Comparison of ENCODE assay signal across 8 cellular contexts in the genomic region with DNA sequence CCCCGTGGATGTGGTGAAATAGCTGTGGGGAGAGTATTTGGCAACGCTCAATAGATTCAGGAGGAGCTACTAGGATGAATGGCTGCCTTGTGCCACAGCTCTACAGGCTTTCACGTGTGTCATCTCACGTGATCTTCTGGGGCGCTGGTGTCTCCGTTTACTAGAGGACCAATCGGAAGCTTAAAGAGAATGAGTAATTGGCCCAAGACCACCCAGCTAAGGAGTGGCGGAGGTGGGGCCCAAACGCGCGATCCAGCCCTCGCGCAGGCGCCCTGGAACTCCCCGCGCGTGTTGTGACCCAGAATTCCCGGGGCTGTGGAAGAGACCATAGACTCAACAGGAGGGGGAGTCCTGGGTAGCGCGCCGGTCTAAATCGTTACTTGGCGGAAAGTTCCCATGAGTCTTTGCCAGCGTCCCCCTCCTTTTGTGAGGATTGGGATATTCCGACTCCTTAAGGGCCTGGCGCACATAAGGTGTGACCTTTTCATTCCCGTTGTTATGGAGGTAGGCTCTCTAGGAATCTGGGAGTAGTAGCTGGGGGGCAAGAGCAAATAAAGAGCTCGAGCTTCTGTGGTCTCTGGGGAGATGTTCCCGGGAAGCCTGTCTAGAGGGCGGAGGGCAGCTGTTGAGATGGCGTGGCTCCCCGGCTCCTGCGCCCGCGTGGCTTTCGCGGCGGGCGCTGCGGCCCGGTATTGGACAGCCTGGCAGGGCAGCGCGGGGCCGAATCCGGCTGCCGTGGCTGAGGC. TPM values are rescaled to one million over a fixed set of nuclear protein-coding genes. Genes with fewer than 3 reads are reported as not detected.
DNase-seq lines count a peak whose midpoint lies in the region; ATAC-seq and TF ChIP-seq lines count a peak whose summit lies in the region.

No MANE protein-coding gene starts in this region.

- ATAC-seq in CD4-positive, CD25-positive, alpha-beta regulatory T cell (ENCODE audit: low read depth in 2 of 2): peak; percentile 86
- ATAC-seq in GM19438 (IDR thresholded peaks at IDR 0.05; ENCODE audit: low read depth, unreplicated experiment) (peak; percentile 87), HG03571 (IDR thresholded peaks at IDR 0.05; ENCODE audit: unreplicated experiment) (peak; percentile 64)

- DNase-seq in CD4-positive, CD25-positive, alpha-beta regulatory T cell: peak; percentile 92 to 99 (median 95)
- DNase-seq in NCI-H774 (lab: John Stamatoyannopoulos, UW): peak; percentile 91
- DNase-seq in activated CD4-positive, alpha-beta T cell treated with anti-CD3 and anti-CD28 coated beads, Interleukin-2, amount 50 U/mL, for 48 hours: peak; percentile 92 to 95
- DNase-seq in dorsolateral prefrontal cortex: peak; percentile 86 to 99 (median 95)
- peak; percentile 92 for DNase-seq in stimulated activated CD4-positive, alpha-beta T cell treated with anti-CD3 and anti-CD28 coated beads, Interleukin-4, amount 100 ng/mL, for 1 hour

- peaks cover 0 to 59% (median 45%) of the 10 kb centered on the region in 4 donors for H3K4me1 Mint-ChIP-seq in CD4-positive, CD25-positive, alpha-beta regulatory T cell

- H3K4me3 Mint-ChIP-seq in CD4-positive, CD25-positive, alpha-beta regulatory T cell: peak overlapping the region; percentile 97 to 100 (median 99)

- peaks cover 30% of the 10 kb centered on the region for H3K36me3 ChIP-seq in CD4-positive, CD25-positive, alpha-beta regulatory T cell (ENCODE audit: control insufficient read depth, insufficient read depth, low read length)
- H3K36me3 ChIP-seq in liver (ENCODE audit: control insufficient read depth in 4 of 4, insufficient read depth in 3 of 4, low read depth in 1 of 4, low read length in 3 of 4): peaks cover 8 to 28% (median 19%) of the 10 kb centered on the region in 4 donors

- H3K9ac ChIP-seq in liver (ENCODE audit: low read depth in 1 of 2, low read length in 2 of 2): peak overlapping the region; percentile 88 to 95

- peak overlapping the region; percentile 93 for H3K27ac ChIP-seq in CD4-positive, CD25-positive, alpha-beta regulatory T cell (ENCODE audit: insufficient read depth, low read length, poor library complexity, severe bottlenecking)
- H3K27ac ChIP-seq in dorsolateral prefrontal cortex (peak overlapping the region; percentile 77 to 98 (median 95)), liver (ENCODE audit: low read depth in 1 of 2, low read length in 2 of 2) (peak overlapping the region; percentile 85)

- TF ChIP-seq CTCF in dorsolateral prefrontal cortex (IDR thresholded peaks at IDR 0.05 in 54 of 56, conservative IDR thresholded peaks at IDR 0.05 in 2 of 56; ENCODE audit: low read depth in 1 of 56, partially characterized antibody in 56 of 56): peak in 19 of 56 donors; percentile 3 to 55 (median 19)
- TF ChIP-seq CTCF in liver (IDR thresholded peaks at IDR 0.05; ENCODE audit: low read depth, low read length, missing input control): no peak

- TF ChIP-seq RAD21 in liver (IDR thresholded peaks at IDR 0.05): peak; percentile 48 to 56

- H3K9me3 Mint-ChIP-seq in CD4-positive, CD25-positive, alpha-beta regulatory T cell: no peaks in the 10 kb centered on the region

- peaks cover 33% of the 10 kb centered on the region for H3K4me1 ChIP-seq in CD4-positive, CD25-positive, alpha-beta regulatory T cell (ENCODE audit: control insufficient read depth, insufficient read depth, low read length, poor library complexity, severe bottlenecking)
- H3K4me1 ChIP-seq in liver (ENCODE audit: control insufficient read depth in 4 of 4, insufficient read depth in 4 of 4, low read length in 3 of 4): peaks cover 6 to 32% (median 23%) of the 10 kb centered on the region in 4 donors

- no peaks in the 10 kb centered on the region for H3K27me3 ChIP-seq in CD4-positive, CD25-positive, alpha-beta regulatory T cell (ENCODE audit: control insufficient read depth, insufficient read depth, low read length)
- H3K27me3 ChIP-seq in dorsolateral prefrontal cortex: no peaks in the 10 kb centered on the region
- no peaks in the 10 kb centered on the region for H3K27me3 ChIP-seq in liver (ENCODE audit: control insufficient read depth in 4 of 4, insufficient read depth in 4 of 4, low read length in 3 of 4)

- H3K9me3 ChIP-seq in CD4-positive, CD25-positive, alpha-beta regulatory T cell (ENCODE audit: control insufficient read depth in 2 of 2, low read length in 2 of 2): no peaks in the 10 kb centered on the region
- no peaks in the 10 kb centered on the region for H3K9me3 ChIP-seq in liver (ENCODE audit: control insufficient read depth in 4 of 4, low read length in 3 of 4)

- under 1% methylated on average over 46 of the region's 46 CpGs for WGBS in liver

- H3K4me3 ChIP-seq in CD4-positive, CD25-positive, alpha-beta regulatory T cell (ENCODE audit: low read depth, low read length): peak overlapping the region; percentile 79
- H3K4me3 ChIP-seq in dorsolateral prefrontal cortex (peak overlapping the region; percentile 71 to 100 (median 92)), liver (ENCODE audit: low read depth in 1 of 3, low read length in 3 of 3) (peak overlapping the region; percentile 79 to 89 (median 88))

- H3K27ac Mint-ChIP-seq in CD4-positive, CD25-positive, alpha-beta regulatory T cell: peak overlapping the region; percentile 98 to 99 (median 99)

- intact Hi-C loops in dorsolateral prefrontal cortex (cut with DNase I): loop anchor here (1.0 to 5.0 kb wide), 5 partner anchors 57 to 221 kb away; a partner anchor contains a TSS

- H3K27me3 Mint-ChIP-seq in CD4-positive, CD25-positive, alpha-beta regulatory T cell: no peaks in the 10 kb centered on the region

- peaks cover 19% of the 10 kb centered on the region for H3K36me3 Mint-ChIP-seq in CD4-positive, CD25-positive, alpha-beta regulatory T cell

TF ChIP-seq in liver, 16 proteins besides CTCF, POLR2A, EP300 and RAD21 (continues in another document):
- TF ChIP-seq YY1 (IDR thresholded peaks at IDR 0.05) (peak; percentile 92), GABPA (IDR thresholded peaks at IDR 0.05 in 1 of 2, conservative IDR thresholded peaks at IDR 0.05 in 1 of 2) (peak in 1 of 2 donors; percentile 51), HNF4A (conservative IDR thresholded peaks at IDR 0.05) (peak; percentile 42 to 45), EGR1 (IDR thresholded peaks at IDR 0.05; ENCODE audit: low read depth in 2 of 2) (peak; percentile 69 to 88), NR2F2 (IDR thresholded peaks at IDR 0.05) (peak; percentile 82), HNF4G (IDR thresholded peaks at IDR 0.05) (no peak), JUND (IDR thresholded peaks at IDR 0.05) (peak; percentile 58 to 80), TAF1 (conservative IDR thresholded peaks at IDR 0.05) (peak; percentile 98), SP1 (IDR thresholded peaks at IDR 0.05) (peak; percentile 80), FOXA1 (IDR thresholded peaks at IDR 0.05) (peak; percentile 66), RXRA (IDR thresholded peaks at IDR 0.05) (peak; percentile 56 to 60), FOXA2 (IDR thresholded peaks at IDR 0.05) (no peak)
- TF ChIP-seq, protein P1, sequence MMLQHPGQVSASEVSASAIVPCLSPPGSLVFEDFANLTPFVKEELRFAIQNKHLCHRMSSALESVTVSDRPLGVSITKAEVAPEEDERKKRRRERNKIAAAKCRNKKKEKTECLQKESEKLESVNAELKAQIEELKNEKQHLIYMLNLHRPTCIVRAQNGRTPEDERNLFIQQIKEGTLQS (IDR thresholded peaks at IDR 0.05): peak; percentile 72
- TF ChIP-seq, protein P2, sequence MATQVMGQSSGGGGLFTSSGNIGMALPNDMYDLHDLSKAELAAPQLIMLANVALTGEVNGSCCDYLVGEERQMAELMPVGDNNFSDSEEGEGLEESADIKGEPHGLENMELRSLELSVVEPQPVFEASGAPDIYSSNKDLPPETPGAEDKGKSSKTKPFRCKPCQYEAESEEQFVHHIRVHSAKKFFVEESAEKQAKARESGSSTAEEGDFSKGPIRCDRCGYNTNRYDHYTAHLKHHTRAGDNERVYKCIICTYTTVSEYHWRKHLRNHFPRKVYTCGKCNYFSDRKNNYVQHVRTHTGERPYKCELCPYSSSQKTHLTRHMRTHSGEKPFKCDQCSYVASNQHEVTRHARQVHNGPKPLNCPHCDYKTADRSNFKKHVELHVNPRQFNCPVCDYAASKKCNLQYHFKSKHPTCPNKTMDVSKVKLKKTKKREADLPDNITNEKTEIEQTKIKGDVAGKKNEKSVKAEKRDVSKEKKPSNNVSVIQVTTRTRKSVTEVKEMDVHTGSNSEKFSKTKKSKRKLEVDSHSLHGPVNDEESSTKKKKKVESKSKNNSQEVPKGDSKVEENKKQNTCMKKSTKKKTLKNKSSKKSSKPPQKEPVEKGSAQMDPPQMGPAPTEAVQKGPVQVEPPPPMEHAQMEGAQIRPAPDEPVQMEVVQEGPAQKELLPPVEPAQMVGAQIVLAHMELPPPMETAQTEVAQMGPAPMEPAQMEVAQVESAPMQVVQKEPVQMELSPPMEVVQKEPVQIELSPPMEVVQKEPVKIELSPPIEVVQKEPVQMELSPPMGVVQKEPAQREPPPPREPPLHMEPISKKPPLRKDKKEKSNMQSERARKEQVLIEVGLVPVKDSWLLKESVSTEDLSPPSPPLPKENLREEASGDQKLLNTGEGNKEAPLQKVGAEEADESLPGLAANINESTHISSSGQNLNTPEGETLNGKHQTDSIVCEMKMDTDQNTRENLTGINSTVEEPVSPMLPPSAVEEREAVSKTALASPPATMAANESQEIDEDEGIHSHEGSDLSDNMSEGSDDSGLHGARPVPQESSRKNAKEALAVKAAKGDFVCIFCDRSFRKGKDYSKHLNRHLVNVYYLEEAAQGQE (IDR thresholded peaks at IDR 0.05): peak; percentile 96
- TF ChIP-seq, protein P3, sequence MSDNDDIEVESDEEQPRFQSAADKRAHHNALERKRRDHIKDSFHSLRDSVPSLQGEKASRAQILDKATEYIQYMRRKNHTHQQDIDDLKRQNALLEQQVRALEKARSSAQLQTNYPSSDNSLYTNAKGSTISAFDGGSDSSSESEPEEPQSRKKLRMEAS (IDR thresholded peaks at IDR 0.05): peak; percentile 98

RNA-seq across cellular contexts. Expression of a gene that starts 23.4 kb away (rescaled TPM):
- 125 TPM for total RNA-seq in CD4-positive, CD25-positive, alpha-beta regulatory T cell
- 100 to 1,000 TPM in 3 of 4 donors, 10 to 100 TPM in 1; 99.4 to 142 (median 120) TPM for polyA plus RNA-seq in CD4-positive, CD25-positive, alpha-beta regulatory T cell
- total RNA-seq in dorsolateral prefrontal cortex: 10 to 100 TPM in 114 of 120 experiments, 1 to 10 TPM in 6; 7.6 to 32.7 (median 16.2) TPM
- total RNA-seq in liver: 1 to 10 TPM; 5.6 to 9.3 TPM
- 1 to 10 TPM; 2.9 to 3.5 TPM for polyA plus RNA-seq in liver

RNA-seq across cellular contexts. Expression of a gene that starts 53.3 kb away (rescaled TPM):
- total RNA-seq in CD4-positive, CD25-positive, alpha-beta regulatory T cell: 3.8 TPM
- 1 to 10 TPM; 1.5 to 3.5 (median 1.7) TPM for polyA plus RNA-seq in CD4-positive, CD25-positive, alpha-beta regulatory T cell
- total RNA-seq in dorsolateral prefrontal cortex (10 to 100 TPM in 77 of 120 experiments, 1 to 10 TPM in 43; 5.5 to 19.8 (median 11.0) TPM), liver (10 to 100 TPM in 1 of 2 donors, under 1 TPM in 1; 0.33 to 22.6 TPM)
- polyA plus RNA-seq in liver: under 1 TPM; 0.08 to 0.42 TPM

RNA-seq across cellular contexts. Expression of a gene that starts 57.8 kb away (rescaled TPM):
- 953 TPM for total RNA-seq in CD4-positive, CD25-positive, alpha-beta regulatory T cell
- 1,000 to 10,000 TPM; 1,667 to 2,206 (median 1,950) TPM for polyA plus RNA-seq in CD4-positive, CD25-positive, alpha-beta regulatory T cell
- total RNA-seq in dorsolateral prefrontal cortex (1,000 to 10,000 TPM in 119 of 120 experiments, 100 to 1,000 TPM in 1; 963 to 2,431 (median 1,830) TPM), liver (1,000 to 10,000 TPM; 1,190 to 3,673 TPM)
- 1,000 to 10,000 TPM; 1,427 to 1,518 TPM for polyA plus RNA-seq in liver

Comparison
In these comparisons a context has a peak if more than half of its experiments do, and no peak if none do; other contexts are left out.
1. Peak in every context shown above with its lines: DNase-seq, ATAC-seq, H3K4me3 ChIP-seq and H3K27ac ChIP-seq.